Comparison of ENCODE assay signal across 9 cellular contexts in the genomic region with DNA sequence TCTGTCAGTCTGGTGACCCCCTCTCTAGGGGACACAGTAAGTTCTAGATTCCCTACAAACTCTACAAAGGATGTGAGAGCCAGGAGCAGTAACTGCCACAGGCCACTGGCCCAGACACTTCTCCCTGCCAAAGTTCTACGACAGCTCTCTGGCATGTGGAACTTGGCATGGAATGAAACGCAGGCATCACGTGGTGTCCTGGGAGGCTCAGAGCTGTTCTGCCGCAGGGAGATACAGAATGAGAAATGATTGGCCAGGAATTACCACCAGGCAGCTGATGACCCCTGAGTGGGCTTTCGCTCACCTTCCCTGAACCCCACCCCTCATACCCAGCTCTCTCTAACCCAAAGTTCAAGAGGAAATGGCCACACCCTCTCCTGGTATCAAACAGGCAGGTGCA. TPM values are rescaled to one million over a fixed set of nuclear protein-coding genes. Genes with fewer than 3 reads are reported as not detected.
DNase-seq lines count a peak whose midpoint lies in the region; ATAC-seq lines count a peak whose summit lies in the region.
"Had no signal": no experiment of that assay in that cellular context is flagged by ENCODE, and none has a peak within 500 bp of the region (broad histone marks: within the 10 kb centered on the region; RNA-seq: fewer than 3 reads in every experiment).

No MANE protein-coding gene starts in this region.

- no peak overlapping the region for H3K9ac ChIP-seq in neuronal stem cell (ENCODE audit: low read depth, low read length, poor library complexity)

- no peak for ATAC-seq in GM19395 (IDR thresholded peaks at IDR 0.05; ENCODE audit: unreplicated experiment)

- no peak overlapping the region for H3K4me2 ChIP-seq in neuronal stem cell (ENCODE audit: insufficient read depth, low read length, poor library complexity, severe bottlenecking)

- no peaks in the 10 kb centered on the region for H3K9me3 ChIP-seq in SJCRH30 (replicated peaks)
- H3K9me3 ChIP-seq in neuronal stem cell (replicated peaks in 1 of 2; ENCODE audit: control insufficient read depth in 2 of 2, insufficient read depth in 1 of 2, low read depth in 1 of 2, low read length in 2 of 2) = peaks cover 0 to 3% of the 10 kb centered on the region in 2 donors

- peak overlapping the region; percentile 28 for H2BK15ac ChIP-seq in neuronal stem cell (ENCODE audit: low read length)

- DNase-seq in AG20443 (ENCODE audit: low spot score) = peak; percentile 93
- DNase-seq in SJCRH30 = peak; percentile 74 to 80
- peak; percentile 38 for DNase-seq in fibroblast of the conjunctiva (ENCODE audit: low read depth)
- no peak for DNase-seq in neuronal stem cell (ENCODE audit: low spot score)
- no peak for DNase-seq in cortex of kidney (lab: John Stamatoyannopoulos, UW)
- no peak for DNase-seq in ecto neural progenitor cell (ENCODE audit: low spot score)
- no peak for DNase-seq in activated CD4-positive, CD25-positive, alpha-beta regulatory T cell (lab: John Stamatoyannopoulos, UW)
- DNase-seq: activated CD4-positive, alpha-beta T cell treated with anti-CD3 and anti-CD28 coated beads, Interleukin-2, amount 10 ng/mL, durations not matched to agents 24 days and 14 days had no signal

- H2AK5ac ChIP-seq in neuronal stem cell (ENCODE audit: low read depth, low read length) = no peak overlapping the region

- H3K4me1 ChIP-seq in SJCRH30 (peaks cover 33% of the 10 kb centered on the region), neuronal stem cell (ENCODE audit: control insufficient read depth in 2 of 2, insufficient read depth in 1 of 2, low read depth in 1 of 2, low read length in 2 of 2) (peaks cover 0 to 6% of the 10 kb centered on the region in 2 donors)

- H3K27me3 ChIP-seq in SJCRH30 (no peaks in the 10 kb centered on the region), neuronal stem cell (ENCODE audit: control insufficient read depth in 3 of 3, insufficient read depth in 3 of 3, low read depth in 1 of 3, low read length in 3 of 3) (no peaks in the 10 kb centered on the region)

- H3K36me3 ChIP-seq in SJCRH30 (no peaks in the 10 kb centered on the region), neuronal stem cell (replicated peaks in 1 of 2; ENCODE audit: control insufficient read depth in 2 of 2, insufficient read depth in 2 of 2, low read length in 2 of 2) (no peaks in the 10 kb centered on the region)

- no peak overlapping the region for H2BK120ac ChIP-seq in neuronal stem cell (ENCODE audit: low read depth, low read length)

- H3K14ac ChIP-seq in neuronal stem cell (ENCODE audit: low read length) = no peak overlapping the region

- H4K91ac ChIP-seq in neuronal stem cell (ENCODE audit: low read depth, low read length, poor library complexity) = no peak overlapping the region

- H2BK5ac ChIP-seq in neuronal stem cell (ENCODE audit: low read length) = no peak overlapping the region

- WGBS in neuronal stem cell (ENCODE audit: extremely low coverage in 2 of 2, insufficient read length in 2 of 2, insufficient replicate concordance in 1 of 2), 2 donors = no CpG with 5 or more reads among the region's 5 CpGs

- H3K23ac ChIP-seq in neuronal stem cell (ENCODE audit: low read depth, low read length, poor library complexity) = no peak overlapping the region

- no peak overlapping the region for H2AFZ ChIP-seq in neuronal stem cell (ENCODE audit: low read length)

- H3K27ac ChIP-seq in SJCRH30 (0 out of 2 replicates have a peak overlapping the region, but pooled peaks have one; percentile 12), neuronal stem cell (replicated peaks; ENCODE audit: low read length) (no peak overlapping the region)

- H3K4me3 ChIP-seq in SJCRH30 (no peak overlapping the region), neuronal stem cell (ENCODE audit: low read length in 2 of 2) (no peak overlapping the region)

- H3K79me1 ChIP-seq in neuronal stem cell (ENCODE audit: low read depth, low read length) = peaks cover 1% of the 10 kb centered on the region

- no peak overlapping the region for H4K8ac ChIP-seq in neuronal stem cell (ENCODE audit: low read depth, low read length)

- no peak overlapping the region for H3K18ac ChIP-seq in neuronal stem cell (ENCODE audit: low read length)

- no peak overlapping the region for H3K4ac ChIP-seq in neuronal stem cell (ENCODE audit: low read length)

- H2BK12ac ChIP-seq in neuronal stem cell (ENCODE audit: low read length) = no peak overlapping the region

RNA-seq across cellular contexts. Expression of a gene that starts 29.8 kb away (rescaled TPM):
- 22.7 and 23.8 TPM in 2 replicates for total RNA-seq in SJCRH30 (2014; rRNA removed; shearing (Covaris generic))
- 18.6 TPM for polyA plus RNA-seq in neuronal stem cell (2013, experiment 1 of 2)
- polyA plus RNA-seq in neuronal stem cell (2013, experiment 2 of 2) = 18.2 TPM

Comparison
In these comparisons a context has a peak if more than half of its experiments do, and no peak if none do; other contexts are left out.
1. DNase-seq: peak in AG20443 (single experiment), SJCRH30 (2 of 2) and fibroblast of the conjunctiva (single experiment); none in neuronal stem cell (single experiment), cortex of kidney (single experiment), ecto neural progenitor cell (single experiment) and activated CD4-positive, CD25-positive, alpha-beta regulatory T cell (0 of 4).